18 cellular contexts compared by ENCODE assay signal in the genomic region with DNA sequence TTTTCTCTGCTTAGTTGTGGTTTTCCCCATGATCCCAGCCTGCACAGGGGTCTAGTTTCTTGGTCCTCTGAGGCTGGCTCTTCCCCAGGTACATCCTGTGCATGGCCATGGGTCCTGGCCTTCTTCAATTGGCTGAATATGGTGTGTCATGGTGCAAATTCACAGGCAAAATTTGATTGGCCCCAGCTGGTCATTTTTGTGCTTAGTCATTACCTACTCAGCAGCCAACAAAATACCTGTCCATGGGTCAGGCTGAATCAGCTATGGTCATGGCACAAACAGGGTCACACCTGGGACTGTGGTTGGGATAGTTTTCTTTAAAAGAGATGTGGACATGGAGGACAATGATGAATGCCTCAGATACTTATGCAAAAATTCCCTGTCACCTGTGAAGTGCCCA.
DNase-seq lines count a peak whose midpoint lies in the region; ATAC-seq and TF ChIP-seq lines count a peak whose summit lies in the region.
"Had no signal": no experiment of that assay in that cellular context is flagged by ENCODE, and none has a peak within 500 bp of the region (broad histone marks: within the 10 kb centered on the region; RNA-seq: fewer than 3 reads in every experiment).

No MANE protein-coding gene starts in this region.

- H3K27ac ChIP-seq in PC-3 (ENCODE audit: low read length) = peak overlapping the region; percentile 72
- H3K27ac ChIP-seq in endodermal cell (ENCODE audit: low read depth, low read length) = no peak overlapping the region
- H3K27ac ChIP-seq: 22Rv1, BLaER1 had no signal

- no TSS peak for BruUV-seq in PC-3 (replicated peaks; lab: Mats Ljungman, UMichigan)

- H3K4me3 Mint-ChIP-seq in endodermal cell (no peak overlapping the region), natural killer cell (no peak overlapping the region)
- H3K4me3 Mint-ChIP-seq: CD4-positive, CD25-positive, alpha-beta regulatory T cell; HFFc6 had no signal

- no peaks in the 10 kb centered on the region for H4K20me1 ChIP-seq in PC-3 (ENCODE audit: low read length)
- H4K20me1 ChIP-seq: BLaER1 had no signal

- TF ChIP-seq CTCF in PC-3 (conservative IDR thresholded peaks at IDR 0.05; ENCODE audit: low read depth, low read length) (no peak), endodermal cell (conservative IDR thresholded peaks at IDR 0.05) (no peak), natural killer cell (IDR thresholded peaks at IDR 0.05) (no peak)

- CTCF ChIA-PET in PC-3 (lab: Charles Lee) = no interaction called here

- H3K36me3 Mint-ChIP-seq in endodermal cell (ENCODE audit: low read depth) = no peaks in the 10 kb centered on the region
- no peaks in the 10 kb centered on the region for H3K36me3 Mint-ChIP-seq in natural killer cell
- H3K36me3 Mint-ChIP-seq: CD4-positive, CD25-positive, alpha-beta regulatory T cell had no signal

- no peaks in the 10 kb centered on the region for H3K9me3 Mint-ChIP-seq in endodermal cell
- no peaks in the 10 kb centered on the region for H3K9me3 Mint-ChIP-seq in natural killer cell
- H3K9me3 Mint-ChIP-seq: CD4-positive, CD25-positive, alpha-beta regulatory T cell; HFFc6 had no signal

- H3K4me2 ChIP-seq in PC-3 (ENCODE audit: low read length) = peak overlapping the region; percentile 44
- H3K4me2 ChIP-seq: BLaER1 had no signal

- H3K4me1 Mint-ChIP-seq in endodermal cell (peaks cover 4% of the 10 kb centered on the region), natural killer cell (no peaks in the 10 kb centered on the region)
- H3K4me1 Mint-ChIP-seq: CD4-positive, CD25-positive, alpha-beta regulatory T cell had no signal

- POLR2A ChIA-PET in PC-3 (lab: Charles Lee; ENCODE audit: unreplicated experiment) = interaction anchor here (0.5 kb wide), 1 partner anchor 459 kb away, joined by 3 read pairs; a partner anchor contains a TSS

- H3K36me3 ChIP-seq in PC-3 (ENCODE audit: low read depth, low read length) = no peaks in the 10 kb centered on the region
- H3K36me3 ChIP-seq in endodermal cell (ENCODE audit: control insufficient read depth, insufficient read depth, low read length) = no peaks in the 10 kb centered on the region
- H3K36me3 ChIP-seq: BLaER1, HAP-1 had no signal

- H3K27me3 ChIP-seq in PC-3 (ENCODE audit: low read length) (no peaks in the 10 kb centered on the region), endodermal cell (ENCODE audit: control insufficient read depth, insufficient read depth, low read length, poor library complexity, severe bottlenecking) (no peaks in the 10 kb centered on the region)
- H3K27me3 ChIP-seq: BLaER1 had no signal

- intact Hi-C loops in PC-3 (cut with micrococcal nuclease) = loop anchor here (5.0 kb wide), 1 partner anchor 230 kb away; no protein-coding TSS in a partner anchor
- intact Hi-C loops in natural killer cell (cut with micrococcal nuclease) = loop anchor here (10.0 kb wide), 1 partner anchor 233 kb away; no protein-coding TSS in a partner anchor

- H3K9me2 ChIP-seq in PC-3 (replicated peaks; ENCODE audit: low read length) = no peaks in the 10 kb centered on the region

- H2AFZ ChIP-seq in PC-3 (ENCODE audit: low read length) = no peak overlapping the region

- H3K4me1 ChIP-seq in PC-3 (ENCODE audit: insufficient read depth, low read length) = peaks cover 38% of the 10 kb centered on the region
- H3K4me1 ChIP-seq in endodermal cell (ENCODE audit: control insufficient read depth, insufficient read depth, low read length) = no peaks in the 10 kb centered on the region
- H3K4me1 ChIP-seq: HAP-1 had no signal

- H3K27ac Mint-ChIP-seq in endodermal cell (no peak overlapping the region), natural killer cell (no peak overlapping the region)
- H3K27ac Mint-ChIP-seq: CD4-positive, CD25-positive, alpha-beta regulatory T cell; HFFc6 had no signal

- no peak overlapping the region for H3K4me3 ChIP-seq in PC-3 (ENCODE audit: low read length)
- no peak overlapping the region for H3K4me3 ChIP-seq in endodermal cell (ENCODE audit: low read length)
- H3K4me3 ChIP-seq: BLaER1, HAP-1 had no signal

- peak; percentile 28 for DNase-seq in DMS53 (lab: John Stamatoyannopoulos, UW)
- no peak for DNase-seq in DMS53 treated with DMSO at 0.1 percent for 48 hours (lab: John Stamatoyannopoulos, UW; ENCODE audit: unreplicated experiment)
- DNase-seq in PC-3 = peak; percentile 84
- peak; percentile 18 for DNase-seq in endodermal cell
- DNase-seq in kidney tubule cell (ENCODE audit: low spot score) = peak; percentile 83
- DNase-seq in natural killer cell = no peak
- DNase-seq in activated naive CD4-positive, alpha-beta T cell (lab: John Stamatoyannopoulos, UW) = no peak
- DNase-seq: AML-193; Calu3; CD4-positive, CD25-positive, alpha-beta regulatory T cell; DMS 273 treated with DMSO at 0.1 percent for 48 hours; DMS79 treated with DMSO at 0.1 percent for 48 hours; EL; HFFc6 had no signal

- H3K27me3 Mint-ChIP-seq in endodermal cell (ENCODE audit: insufficient read depth) (no peaks in the 10 kb centered on the region), natural killer cell (ENCODE audit: low read depth in 2 of 2) (peaks cover 0 to 6% of the 10 kb centered on the region in 2 donors)

- peak; percentile 56 for ATAC-seq in PC-3
- ATAC-seq in GM21786 (IDR thresholded peaks at IDR 0.05; ENCODE audit: unreplicated experiment) = no peak
- no peak for ATAC-seq in natural killer cell

- no peaks in the 10 kb centered on the region for H3F3A ChIP-seq in PC-3 (ENCODE audit: low read length, unreplicated experiment)

- no peak overlapping the region for H3K9ac ChIP-seq in PC-3 (ENCODE audit: low read length)
- no peak overlapping the region for H3K9ac ChIP-seq in endodermal cell (ENCODE audit: extremely low read depth, low read length, poor library complexity, severe bottlenecking)
- H3K9ac ChIP-seq: BLaER1 had no signal

- no peaks in the 10 kb centered on the region for H3K79me2 ChIP-seq in PC-3 (ENCODE audit: low read length)

- H3K9me3 ChIP-seq in PC-3 (ENCODE audit: low read length) (no peaks in the 10 kb centered on the region), endodermal cell (ENCODE audit: control insufficient read depth, low read length) (no peaks in the 10 kb centered on the region)
- H3K9me3 ChIP-seq: BLaER1, HAP-1 had no signal

Comparison
In these comparisons a context has a peak if more than half of its experiments do, and no peak if none do; other contexts are left out.
1. DNase-seq: peak in DMS53 (single experiment), PC-3 (single experiment), endodermal cell (single experiment) and kidney tubule cell (single experiment); none in DMS53 treated with DMSO at 0.1 percent for 48 hours (single experiment), natural killer cell (single experiment) and activated naive CD4-positive, alpha-beta T cell (0 of 4).